8 cellular contexts compared by ENCODE assay signal in genomic region chr6:32838114-32838958, GRCh38. TPM values are rescaled to one million over a fixed set of nuclear protein-coding genes. Genes with fewer than 3 reads are reported as not detected.
DNase-seq lines count a peak whose midpoint lies in the region; ATAC-seq, FAIRE-seq and TF ChIP-seq lines count a peak whose summit lies in the region.

Gene TAP2, minus strand, starts transcription at chr6:32838739. Its CDS starts 506 bp downstream, at chr6:32838233.

- peaks cover 5% of the 10 kb centered on the region for H3K4me1 ChIP-seq in cardiac muscle cell (ENCODE audit: low read depth)

- peaks cover 4% of the 10 kb centered on the region for H3K9me3 Mint-ChIP-seq in activated naive CD8-positive, alpha-beta T cell treated with anti-CD3 and anti-CD28 coated beads, Interleukin-2, amount 50 U/mL, for 24 hours
- H3K9me3 Mint-ChIP-seq in type B pancreatic cell: no peaks in the 10 kb centered on the region

- TF ChIP-seq CTCF in cardiac muscle cell (IDR thresholded peaks at IDR 0.05; ENCODE audit: low read depth, low read length): peak; percentile 91
- TF ChIP-seq CTCF in type B pancreatic cell (conservative IDR thresholded peaks at IDR 0.05): peak; percentile 96

- peak; percentile 91 for DNase-seq in GM12891 (ENCODE audit: insufficient read length, low spot score)
- peak; percentile 89 to 93 (median 91) for DNase-seq in NCI-H1417 (lab: John Stamatoyannopoulos, UW)
- peak; percentile 82 for DNase-seq in SW480 (ENCODE audit: low spot score)
- DNase-seq in activated naive CD8-positive, alpha-beta T cell treated with anti-CD3 and anti-CD28 coated beads, Interleukin-2, amount 50 U/mL, for 24 hours: peak; percentile 99
- DNase-seq in cardiac muscle cell (ENCODE audit: low read depth in 1 of 2, low spot score in 1 of 2): peak; percentile 94
- DNase-seq in pons (ENCODE audit: low spot score): peak; percentile 92
- peak; percentile 98 for DNase-seq in type B pancreatic cell (ENCODE audit: extremely low spot score, unreplicated experiment)

- ATAC-seq in HG02763 (IDR thresholded peaks at IDR 0.05; ENCODE audit: unreplicated experiment): peak; percentile 64
- peak; percentile 89 for ATAC-seq in activated naive CD8-positive, alpha-beta T cell treated with anti-CD3 and anti-CD28 coated beads, Interleukin-2, amount 50 U/mL, for 24 hours

- H3K27ac ChIP-seq in cardiac muscle cell: peak within 1 kb of the TSS; percentile 59

- no peaks in the 10 kb centered on the region for H3K27me3 Mint-ChIP-seq in activated naive CD8-positive, alpha-beta T cell treated with anti-CD3 and anti-CD28 coated beads, Interleukin-2, amount 50 U/mL, for 24 hours
- peaks cover 33% of the 10 kb centered on the region for H3K27me3 Mint-ChIP-seq in type B pancreatic cell

- H3K36me3 ChIP-seq in cardiac muscle cell: no peaks in the 10 kb centered on the region

- H3K36me3 Mint-ChIP-seq in activated naive CD8-positive, alpha-beta T cell treated with anti-CD3 and anti-CD28 coated beads, Interleukin-2, amount 50 U/mL, for 24 hours (ENCODE audit: low read depth): peaks cover 78% of the 10 kb centered on the region
- H3K36me3 Mint-ChIP-seq in type B pancreatic cell: peaks cover 9% of the 10 kb centered on the region

- peaks cover 48% of the 10 kb centered on the region for H3K27me3 ChIP-seq in cardiac muscle cell

- FAIRE-seq in GM12891 (lab: Jason Lieb, UNC): peak; percentile 91

- H3K4me3 ChIP-seq in cardiac muscle cell: peak within 1 kb of the TSS; percentile 85

- peak within 1 kb of the TSS; percentile 98 for H3K4me3 Mint-ChIP-seq in activated naive CD8-positive, alpha-beta T cell treated with anti-CD3 and anti-CD28 coated beads, Interleukin-2, amount 50 U/mL, for 24 hours
- H3K4me3 Mint-ChIP-seq in type B pancreatic cell: peak within 1 kb of the TSS; percentile 94

- H3K27ac Mint-ChIP-seq in activated naive CD8-positive, alpha-beta T cell treated with anti-CD3 and anti-CD28 coated beads, Interleukin-2, amount 50 U/mL, for 24 hours: peak within 1 kb of the TSS; percentile 98
- H3K27ac Mint-ChIP-seq in type B pancreatic cell: peak within 1 kb of the TSS; percentile 88

- peaks cover 81% of the 10 kb centered on the region for H3K4me1 Mint-ChIP-seq in activated naive CD8-positive, alpha-beta T cell treated with anti-CD3 and anti-CD28 coated beads, Interleukin-2, amount 50 U/mL, for 24 hours
- H3K4me1 Mint-ChIP-seq in type B pancreatic cell (ENCODE audit: unreplicated experiment): no peaks in the 10 kb centered on the region

- TF ChIP-seq POLR2A in GM12891 (IDR thresholded peaks at IDR 0.05; ENCODE audit: low read depth, low read length): 0 out of 2 replicates have a peak, but pooled peaks have one; percentile 16

- H3K9me3 ChIP-seq in cardiac muscle cell (ENCODE audit: low read depth): no peaks in the 10 kb centered on the region

TF ChIP-seq in GM12891, 5 proteins besides CTCF, POLR2A, EP300 and RAD21:
- TF ChIP-seq SPI1 (IDR thresholded peaks at IDR 0.05; ENCODE audit: low read depth, low read length) (peak; percentile 47), TAF1 (IDR thresholded peaks at IDR 0.05; ENCODE audit: low read depth, low read length) (peak; percentile 57; the same call in 1 of the 2 replicates), POLR2AphosphoS5 (IDR thresholded peaks at IDR 0.05; ENCODE audit: low read depth, low read length) (peak; percentile 60), PAX5 (IDR thresholded peaks at IDR 0.05; ENCODE audit: insufficient read depth, low read length, severe bottlenecking) (no peak), POU2F2 (IDR thresholded peaks at IDR 0.05; ENCODE audit: low read depth, low read length) (peak; percentile 75)

RNA-seq across cellular contexts. Expression of gene TAP2, which starts in this region (rescaled TPM):
- 43.1 TPM for polyA plus RNA-seq in GM12891 (2012; ENCODE audit: low read depth, missing spikeins)
- 2.6 and 5.1 TPM in 2 replicates for total RNA-seq in cardiac muscle cell
- polyA plus RNA-seq in cardiac muscle cell: 2.1 and 2.5 TPM in 2 replicates
- total RNA-seq in type B pancreatic cell (ENCODE audit: low replicate concordance): 22.0 and 49.7 TPM in 2 replicates

Comparison
In these comparisons a context has a peak if more than half of its experiments do, and no peak if none do; other contexts are left out.
1. Peak in every context shown above with its lines: DNase-seq, ATAC-seq, H3K4me3 ChIP-seq and H3K27ac ChIP-seq.